19 cellular contexts compared by ENCODE assay signal in the genomic region with DNA sequence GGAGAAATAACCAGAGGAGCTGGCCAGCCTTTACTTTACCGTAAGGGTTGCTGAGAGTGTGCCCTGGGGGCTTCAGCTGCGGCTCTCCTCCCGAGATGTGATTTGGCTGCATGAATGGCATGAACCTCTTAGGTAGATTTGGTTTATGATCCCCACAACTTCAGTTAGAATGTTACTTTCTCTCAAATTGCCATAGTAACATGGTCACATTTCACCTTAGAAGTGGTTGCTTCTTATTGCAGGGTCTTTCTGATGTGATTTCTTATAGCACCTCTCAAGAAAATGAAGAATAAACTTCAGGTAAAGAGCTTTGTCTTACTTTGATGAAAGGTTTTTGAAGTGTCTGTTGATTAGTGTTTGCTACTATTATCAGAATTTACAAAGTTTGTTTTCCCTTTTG. TPM values are rescaled to one million over a fixed set of nuclear protein-coding genes. Genes with fewer than 3 reads are reported as not detected.
DNase-seq lines count a peak whose midpoint lies in the region; ATAC-seq, FAIRE-seq and TF ChIP-seq lines count a peak whose summit lies in the region.
"Had no signal": no experiment of that assay in that cellular context is flagged by ENCODE, and none has a peak within 500 bp of the region (broad histone marks: within the 10 kb centered on the region; RNA-seq: fewer than 3 reads in every experiment).

No MANE protein-coding gene starts in this region.

- no peak for TF ChIP-seq POLR2A in heart left ventricle (IDR thresholded peaks at IDR 0.05)
- TF ChIP-seq POLR2A in GM12891 (IDR thresholded peaks at IDR 0.05; ENCODE audit: low read depth, low read length), result no peak

- H3K4me1 Mint-ChIP-seq in T-cell, result peaks cover 73 to 79% (median 76%) of the 10 kb centered on the region in 3 donors
- H3K4me1 Mint-ChIP-seq in CD4-positive, alpha-beta memory T cell, result peaks cover 47 to 77% (median 57%) of the 10 kb centered on the region in 4 donors

- H3K79me2 ChIP-seq in hepatocyte, result no peaks in the 10 kb centered on the region

- intact Hi-C loops in heart left ventricle (cut with DNase I) (loop anchor here in 5 of 10 donors (5.0 to 10.0 kb wide), 5 partner anchors 65 to 157 kb away; no protein-coding TSS in a partner anchor), Right ventricle myocardium superior (cut with DNase I) (no loop called here)
- intact Hi-C loops in CD4-positive, alpha-beta memory T cell (cut with micrococcal nuclease), result no loop called here

- H3K9me3 ChIP-seq in heart left ventricle (no peaks in the 10 kb centered on the region), hepatocyte (ENCODE audit: low read depth) (no peaks in the 10 kb centered on the region)
- no peaks in the 10 kb centered on the region for H3K9me3 ChIP-seq in CD4-positive, alpha-beta memory T cell (ENCODE audit: control insufficient read depth in 1 of 2, low read length in 2 of 2)
- H3K9me3 ChIP-seq: BLaER1 treated with 17β-estradiol and CSF1 and Interleukin-3, amounts not matched to agents 10 nM and 100 nM; Caco-2 had no signal

- POLR2A ChIA-PET in T-cell (lab: Charles Lee), result no interaction called here
- POLR2A ChIA-PET in CD4-positive, alpha-beta memory T cell (lab: Charles Lee; ENCODE audit: partially characterized antibody), result interaction anchor here (1.3 kb wide), 1 partner anchor 59 kb away, joined by 6 read pairs; no protein-coding TSS in a partner anchor

- H3K27me3 ChIP-seq in heart left ventricle (no peaks in the 10 kb centered on the region), hepatocyte (peaks cover 31% of the 10 kb centered on the region)
- H3K27me3 ChIP-seq in CD4-positive, alpha-beta memory T cell (ENCODE audit: insufficient read depth, low read length), result no peaks in the 10 kb centered on the region

- TF ChIP-seq CTCF in heart left ventricle (IDR thresholded peaks at IDR 0.05) (no peak), hepatocyte (IDR thresholded peaks at IDR 0.05; ENCODE audit: poor library complexity) (no peak)

- in situ Hi-C loops in G401 (cut with HindIII; ENCODE audit: low sequenced_read_pairs), result no loop called here

- no peaks in the 10 kb centered on the region for H3K27me3 Mint-ChIP-seq in T-cell
- no peaks in the 10 kb centered on the region for H3K27me3 Mint-ChIP-seq in CD4-positive, alpha-beta memory T cell

- no peaks in the 10 kb centered on the region for H3K36me3 ChIP-seq in heart left ventricle
- no peaks in the 10 kb centered on the region for H3K36me3 ChIP-seq in hepatocyte (replicated peaks; ENCODE audit: insufficient read depth, low read depth)
- no peaks in the 10 kb centered on the region for H3K36me3 ChIP-seq in CD4-positive, alpha-beta memory T cell (ENCODE audit: insufficient read depth, low read length)
- H3K36me3 ChIP-seq: BLaER1 treated with 17β-estradiol and CSF1 and Interleukin-3, amounts not matched to agents 10 nM and 100 nM had no signal

- H3K27ac ChIP-seq in heart left ventricle (peak overlapping the region in 7 of 12 donors; percentile 56 to 84 (median 80)), hepatocyte (no peak overlapping the region)
- no peak overlapping the region for H3K27ac ChIP-seq in CD4-positive, alpha-beta memory T cell (ENCODE audit: low read depth, low read length)
- H3K27ac ChIP-seq: BLaER1 treated with 17β-estradiol and CSF1 and Interleukin-3, amounts not matched to agents 10 nM and 100 nM had no signal

- no peak overlapping the region for H2AFZ ChIP-seq in hepatocyte

- WGBS in heart left ventricle, 4 donors, result 52 to 75% (median 63%) methylated on average over 3 of the region's 3 CpGs
- WGBS in hepatocyte (ENCODE audit: low lambda C conversion rate, missing lambda C conversion rate), result 85% methylated on average over 3 of the region's 3 CpGs

- no peaks in the 10 kb centered on the region for H3K9me2 ChIP-seq in hepatocyte (replicated peaks; ENCODE audit: insufficient read depth)

- H3K4me3 ChIP-seq in heart left ventricle, result peak overlapping the region in 3 of 12 donors; percentile 21 to 86 (median 82)
- H3K4me3 ChIP-seq in hepatocyte, result no peak overlapping the region
- no peak overlapping the region for H3K4me3 ChIP-seq in CD4-positive, alpha-beta memory T cell (ENCODE audit: low read length in 2 of 2)
- H3K4me3 ChIP-seq: BLaER1 treated with 17β-estradiol and CSF1 and Interleukin-3, amounts not matched to agents 10 nM and 100 nM had no signal

- H3K4me2 ChIP-seq in hepatocyte, result no peak overlapping the region
- H3K4me2 ChIP-seq: BLaER1 treated with 17β-estradiol and CSF1 and Interleukin-3, amounts not matched to agents 10 nM and 100 nM had no signal

- CTCF ChIA-PET in T-cell (lab: Charles Lee), result interaction anchor here (0.6 to 2.8 kb wide), 3 partner anchors 28 to 419 kb away, joined by 3 to 14 read pairs (median 6); no protein-coding TSS in a partner anchor
- CTCF ChIA-PET in CD4-positive, alpha-beta memory T cell (lab: Charles Lee; ENCODE audit: partially characterized antibody), result no interaction called here

- peaks cover 5% of the 10 kb centered on the region for H3K36me3 Mint-ChIP-seq in T-cell
- H3K36me3 Mint-ChIP-seq in CD4-positive, alpha-beta memory T cell, result peaks cover 0 to 3% of the 10 kb centered on the region in 2 donors
- H3K36me3 Mint-ChIP-seq: CD8-positive, alpha-beta memory T cell had no signal

- ATAC-seq in heart left ventricle, result no peak
- ATAC-seq in Right ventricle myocardium superior (ENCODE audit: poor library complexity), result no peak
- ATAC-seq in T-cell (replicated peaks in 1 of 4), result peak in 1 of 4 experiments; percentile 59
- ATAC-seq: HepG2 had no signal

- peaks cover 0 to 3% (median 0%) of the 10 kb centered on the region in 3 donors for H3K9me3 Mint-ChIP-seq in T-cell
- no peaks in the 10 kb centered on the region for H3K9me3 Mint-ChIP-seq in CD4-positive, alpha-beta memory T cell
- H3K9me3 Mint-ChIP-seq: CD8-positive, alpha-beta memory T cell; HFFc6 had no signal

- DNase-seq in heart left ventricle (no peak), Right ventricle myocardium superior (no peak), G401 (ENCODE audit: low spot score) (peak; percentile 7), T-cell (no peak), GM12891 (ENCODE audit: insufficient read length, low spot score) (no peak), hepatocyte (ENCODE audit: low spot score) (no peak)
- DNase-seq in CD4-positive, alpha-beta memory T cell, result no peak
- DNase-seq: 8988T, AML-193, Caco-2, DND-41, HCEC 1CT, HFFc6 had no signal

- H3K4me1 ChIP-seq in heart left ventricle (peaks cover 0 to 37% (median 6%) of the 10 kb centered on the region in 12 donors), hepatocyte (ENCODE audit: insufficient read depth) (no peaks in the 10 kb centered on the region)
- H3K4me1 ChIP-seq in CD4-positive, alpha-beta memory T cell (ENCODE audit: insufficient read depth, low read length), result peaks cover 63% of the 10 kb centered on the region
- H3K4me1 ChIP-seq: Caco-2 had no signal

- H4K20me1 ChIP-seq in hepatocyte (ENCODE audit: insufficient read depth, poor library complexity, severe bottlenecking), result no peaks in the 10 kb centered on the region

- peak overlapping the region; percentile 78 to 82 for H3K27ac Mint-ChIP-seq in T-cell
- peak overlapping the region in 1 of 7 donors; percentile 51 for H3K27ac Mint-ChIP-seq in CD4-positive, alpha-beta memory T cell
- H3K27ac Mint-ChIP-seq: HFFc6 had no signal

- H3K4me3 Mint-ChIP-seq in T-cell, result no peak overlapping the region
- no peak overlapping the region for H3K4me3 Mint-ChIP-seq in CD4-positive, alpha-beta memory T cell
- H3K4me3 Mint-ChIP-seq: CD8-positive, alpha-beta memory T cell; HFFc6 had no signal

- FAIRE-seq in GM12891 (lab: Jason Lieb, UNC), result no peak
- FAIRE-seq: GM18507, HepG2, HTR-8/SVneo had no signal

TF ChIP-seq in GM12891, 5 proteins besides CTCF, POLR2A, EP300 and RAD21:
- TF ChIP-seq PAX5 (IDR thresholded peaks at IDR 0.05; ENCODE audit: insufficient read depth, low read length, severe bottlenecking) (no peak), POLR2AphosphoS5 (IDR thresholded peaks at IDR 0.05; ENCODE audit: low read depth, low read length) (no peak), SPI1 (IDR thresholded peaks at IDR 0.05; ENCODE audit: low read depth, low read length) (no peak), TAF1 (IDR thresholded peaks at IDR 0.05; ENCODE audit: low read depth, low read length) (no peak), POU2F2 (IDR thresholded peaks at IDR 0.05; ENCODE audit: low read depth, low read length) (no peak)

RNA-seq across cellular contexts. Expression of a gene that starts 5.6 kb away (rescaled TPM):
- total RNA-seq in heart left ventricle (100 to 1,000 TPM in 3 of 9 donors, 10 to 100 TPM in 6; 65.9 to 126 (median 97.6) TPM), Right ventricle myocardium superior (93.3 TPM), T-cell (10 to 100 TPM; 15.3 to 24.7 (median 20.3) TPM), hepatocyte (2.2 and 2.4 TPM in 2 replicates)
- polyA plus RNA-seq in heart left ventricle (10 to 100 TPM; 22.0 to 33.3 TPM), hepatocyte (0.37 and 0.43 TPM in 2 replicates)
- total RNA-seq in G401 (2014; rRNA removed; shearing (Covaris generic)), result not detected in 2 replicates
- polyA plus RNA-seq in GM12891 (2012; ENCODE audit: low read depth, missing spikeins), result 0.33 TPM
- 10 to 100 TPM; 16.9 to 17.6 TPM for total RNA-seq in CD4-positive, alpha-beta memory T cell
- polyA plus RNA-seq in CD4-positive, alpha-beta memory T cell, result 1 to 10 TPM; 5.5 to 8.0 TPM
- total RNA-seq: HepG2 had no signal
- polyA plus RNA-seq: HepG2 had no signal

RNA-seq across cellular contexts. Expression of a gene that starts 24.9 kb away (rescaled TPM):
- under 1 TPM in 2 of 9 donors, not detected in 7; 0.12 to 0.21 TPM for total RNA-seq in heart left ventricle
- under 1 TPM in 1 of 2 donors, not detected in 1; 0.08 TPM for polyA plus RNA-seq in heart left ventricle
- total RNA-seq in Right ventricle myocardium superior, result not detected
- not detected in 2 replicates for total RNA-seq in G401 (2014; rRNA removed; shearing (Covaris generic))
- not detected for total RNA-seq in T-cell
- not detected for polyA plus RNA-seq in GM12891 (2012; ENCODE audit: low read depth, missing spikeins)
- not detected in 2 replicates for total RNA-seq in hepatocyte
- polyA plus RNA-seq in hepatocyte, result not detected in 2 replicates
- total RNA-seq in CD4-positive, alpha-beta memory T cell, result not detected
- polyA plus RNA-seq in CD4-positive, alpha-beta memory T cell, result not detected
- total RNA-seq: Caco-2; CD8-positive, alpha-beta memory T cell; H4; HepG2; HFFc6 had no signal
- polyA plus RNA-seq: CD8-positive, alpha-beta memory T cell; HepG2 had no signal

Comparison
In these comparisons a context has a peak if more than half of its experiments do, and no peak if none do; other contexts are left out.
1. H3K27ac ChIP-seq: peak in heart left ventricle (7 of 12); none in hepatocyte (single experiment) and CD4-positive, alpha-beta memory T cell (single experiment).